7 cellular contexts compared by ENCODE assay signal in genomic region chr22:33210129-33210784, GRCh38.
DNase-seq lines count a peak whose midpoint lies in the region; TF ChIP-seq lines count a peak whose summit lies in the region.

No MANE protein-coding gene starts in this region.

- no peaks in the 10 kb centered on the region for H4K20me1 ChIP-seq in OCI-LY1 (ENCODE audit: insufficient read depth, low read length)

- H3K9me3 ChIP-seq in OCI-LY1 (ENCODE audit: low read length), result no peaks in the 10 kb centered on the region
- no peaks in the 10 kb centered on the region for H3K9me3 ChIP-seq in effector memory CD4-positive, alpha-beta T cell (ENCODE audit: control insufficient read depth, low read length)

- no peaks in the 10 kb centered on the region for H3F3A ChIP-seq in OCI-LY1 (ENCODE audit: insufficient read depth, low read length)

- H3K27ac ChIP-seq in OCI-LY1 (ENCODE audit: low read depth, low read length, poor library complexity, severe bottlenecking) (no peak overlapping the region), mesendoderm (ENCODE audit: low read depth, low read length) (no peak overlapping the region)
- no peak overlapping the region for H3K27ac ChIP-seq in effector memory CD4-positive, alpha-beta T cell (ENCODE audit: insufficient read depth, low read length, poor library complexity, severe bottlenecking)

- WGBS in mesendoderm (ENCODE audit: extremely low coverage, insufficient coverage, low lambda C conversion rate), result no CpG with 5 or more reads among the region's 19 CpGs

- no peak overlapping the region for H4K5ac ChIP-seq in mesendoderm (ENCODE audit: low read length)

- H2BK5ac ChIP-seq in mesendoderm (ENCODE audit: low read length), result no peak overlapping the region

- H3K9ac ChIP-seq in OCI-LY1 (ENCODE audit: low read length) (no peak overlapping the region), mesendoderm (ENCODE audit: low read length) (no peak overlapping the region)

- no peak overlapping the region for H3K18ac ChIP-seq in mesendoderm (ENCODE audit: low read length)

- H3K27me3 ChIP-seq in OCI-LY1 (ENCODE audit: insufficient read depth, low read length), result no peaks in the 10 kb centered on the region
- H3K27me3 ChIP-seq in mesendoderm (ENCODE audit: insufficient read depth, low read length, poor library complexity), result no peaks in the 10 kb centered on the region
- no peaks in the 10 kb centered on the region for H3K27me3 ChIP-seq in effector memory CD4-positive, alpha-beta T cell (replicated peaks; ENCODE audit: control insufficient read depth, insufficient read depth, low read length, poor library complexity, severe bottlenecking)

- no peak overlapping the region for H2BK120ac ChIP-seq in mesendoderm (ENCODE audit: low read depth, low read length)

- no peaks in the 10 kb centered on the region for H3K79me1 ChIP-seq in mesendoderm (ENCODE audit: low read length)

- H3K9me2 ChIP-seq in OCI-LY1 (ENCODE audit: low read depth, low read length), result no peaks in the 10 kb centered on the region

- no peak overlapping the region for H4K8ac ChIP-seq in mesendoderm (ENCODE audit: low read depth, low read length)

- no peaks in the 10 kb centered on the region for H3K79me2 ChIP-seq in OCI-LY1 (ENCODE audit: insufficient read depth, low read length)
- H3K79me2 ChIP-seq in mesendoderm (ENCODE audit: control insufficient read depth, insufficient read depth, low read length), result no peaks in the 10 kb centered on the region

- no peak overlapping the region for H3K4me3 ChIP-seq in OCI-LY1 (ENCODE audit: low read depth, low read length, poor library complexity, severe bottlenecking)
- H3K4me3 ChIP-seq in mesendoderm (ENCODE audit: low read length), result no peak overlapping the region
- H3K4me3 ChIP-seq in effector memory CD4-positive, alpha-beta T cell (ENCODE audit: insufficient read depth, low read depth, low read length, poor library complexity, severe bottlenecking), result no peak overlapping the region

- DNase-seq in EL (peak; percentile 22), HUDEP-2 (lab: John Stamatoyannopoulos, UW; ENCODE audit: unreplicated experiment in 76 of 76) (peak in 39 of 76 experiments; percentile 1 to 56 (median 17)), dermis microvascular lymphatic vessel endothelial cell (ENCODE audit: low read depth in 2 of 2) (peak; percentile 10 to 15), mesendoderm (peak; percentile 79), NCI-H446 treated with DMSO at 0.1 percent for 48 hours (lab: John Stamatoyannopoulos, UW) (no peak)
- no peak for DNase-seq in effector memory CD4-positive, alpha-beta T cell

- H3K4ac ChIP-seq in mesendoderm (ENCODE audit: low read depth, low read length), result no peak overlapping the region

- H3K36me3 ChIP-seq in OCI-LY1 (ENCODE audit: insufficient read depth, low read length), result no peaks in the 10 kb centered on the region
- no peaks in the 10 kb centered on the region for H3K36me3 ChIP-seq in mesendoderm (ENCODE audit: control insufficient read depth, insufficient read depth, low read length)
- no peaks in the 10 kb centered on the region for H3K36me3 ChIP-seq in effector memory CD4-positive, alpha-beta T cell (ENCODE audit: control insufficient read depth, insufficient read depth, low read length)

- H3K4me2 ChIP-seq in OCI-LY1 (ENCODE audit: low read length), result no peak overlapping the region
- H3K4me2 ChIP-seq in mesendoderm (ENCODE audit: low read length), result no peak overlapping the region

- no peak overlapping the region for H2AK5ac ChIP-seq in mesendoderm (ENCODE audit: low read length)

- peak; percentile 62 for TF ChIP-seq CTCF in OCI-LY1 (IDR thresholded peaks at IDR 0.05; ENCODE audit: low read length)

- H2AFZ ChIP-seq in OCI-LY1 (ENCODE audit: low read length), result no peak overlapping the region

- no peaks in the 10 kb centered on the region for H3K4me1 ChIP-seq in OCI-LY1 (ENCODE audit: insufficient read depth, low read length, severe bottlenecking)
- H3K4me1 ChIP-seq in mesendoderm (ENCODE audit: control insufficient read depth, low read depth, low read length), result no peaks in the 10 kb centered on the region
- H3K4me1 ChIP-seq in effector memory CD4-positive, alpha-beta T cell (ENCODE audit: control insufficient read depth, insufficient read depth, low read length, poor library complexity, severe bottlenecking), result no peaks in the 10 kb centered on the region

- no peak overlapping the region for H2BK15ac ChIP-seq in mesendoderm (replicated peaks; ENCODE audit: low read depth)

- no peak overlapping the region for H3K56ac ChIP-seq in mesendoderm (ENCODE audit: low read length)

- no peak overlapping the region for H3K23ac ChIP-seq in mesendoderm (ENCODE audit: low read length)

Comparison
In these comparisons a context has a peak if more than half of its experiments do, and no peak if none do; other contexts are left out.
1. DNase-seq: peak in EL (single experiment), HUDEP-2 (39 of 76), dermis microvascular lymphatic vessel endothelial cell (2 of 2) and mesendoderm (single experiment); none in effector memory CD4-positive, alpha-beta T cell (0 of 3) and NCI-H446 treated with DMSO at 0.1 percent for 48 hours (single experiment).